In the genomic region with DNA sequence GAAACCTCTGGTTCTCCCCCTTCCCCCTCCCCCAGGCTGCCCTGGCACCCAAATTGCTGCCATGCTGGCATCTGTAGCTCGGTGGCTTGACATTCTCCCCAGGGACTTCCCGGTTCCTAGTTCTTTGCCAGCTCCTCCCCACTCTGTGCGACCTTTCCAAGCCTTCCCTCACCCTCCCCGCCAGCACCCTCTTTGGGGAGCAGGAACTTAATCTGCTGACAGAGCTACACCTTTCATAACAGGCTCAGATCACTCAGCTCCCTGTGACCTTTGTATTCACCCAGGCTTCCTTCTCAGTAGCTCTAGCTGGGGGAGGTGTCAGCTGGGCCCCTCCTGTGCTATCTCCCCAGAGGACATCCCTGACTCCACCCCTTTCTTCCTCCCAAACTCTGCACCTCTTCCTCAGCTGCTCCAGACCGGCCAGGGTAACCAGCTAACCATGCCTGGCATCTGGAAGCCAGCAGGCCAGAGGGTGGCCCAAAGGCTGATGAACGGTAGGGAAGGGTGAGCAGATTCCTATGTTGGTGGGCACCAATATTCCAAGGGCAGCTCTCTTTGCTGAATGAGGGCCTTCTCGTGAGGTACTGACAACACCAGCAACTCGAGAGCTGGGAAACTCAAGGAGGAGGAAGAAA, we compare ENCODE assay signal across 8 cellular contexts. TPM values are rescaled to one million over a fixed set of nuclear protein-coding genes. Genes with fewer than 3 reads are reported as not detected.
DNase-seq lines count a peak whose midpoint lies in the region; ATAC-seq and TF ChIP-seq lines count a peak whose summit lies in the region.

No MANE protein-coding gene starts in this region.

- H3K27me3 ChIP-seq in HL-60 (ENCODE audit: insufficient read depth, poor library complexity, severe bottlenecking): no peaks in the 10 kb centered on the region
- H3K27me3 ChIP-seq in lower lobe of right lung (ENCODE audit: low read depth): no peaks in the 10 kb centered on the region

- H3K4me3 ChIP-seq in HL-60 (replicated peaks; ENCODE audit: insufficient read depth, low read length): no peak overlapping the region
- H3K4me3 ChIP-seq in lower lobe of right lung: peak overlapping the region; percentile 33

- H3K4me3 Mint-ChIP-seq in activated naive CD8-positive, alpha-beta T cell treated with anti-CD3 and anti-CD28 coated beads, Interleukin-2, amount 50 U/mL, for 24 hours: peak overlapping the region; percentile 45

- peak overlapping the region; percentile 50 for H3K27ac Mint-ChIP-seq in activated naive CD8-positive, alpha-beta T cell treated with anti-CD3 and anti-CD28 coated beads, Interleukin-2, amount 50 U/mL, for 24 hours

- peak; percentile 59 for DNase-seq in CMK (ENCODE audit: low read depth)
- DNase-seq in HL-60 (ENCODE audit: low read depth in 1 of 2, low spot score in 1 of 2): peak; percentile 37 to 90
- peak; percentile 40 for DNase-seq in activated naive CD8-positive, alpha-beta T cell treated with anti-CD3 and anti-CD28 coated beads, Interleukin-2, amount 50 U/mL, for 24 hours
- peak; percentile 78 for DNase-seq in lower lobe of right lung
- DNase-seq in mesenteric fat pad (ENCODE audit: low spot score): no peak
- DNase-seq in NCI-H1930 (lab: John Stamatoyannopoulos, UW): no peak

- peaks cover 8% of the 10 kb centered on the region for H3K36me3 Mint-ChIP-seq in activated naive CD8-positive, alpha-beta T cell treated with anti-CD3 and anti-CD28 coated beads, Interleukin-2, amount 50 U/mL, for 24 hours (ENCODE audit: low read depth)

- peaks cover 41% of the 10 kb centered on the region for H3K4me1 ChIP-seq in lower lobe of right lung

- H3K9me3 Mint-ChIP-seq in activated naive CD8-positive, alpha-beta T cell treated with anti-CD3 and anti-CD28 coated beads, Interleukin-2, amount 50 U/mL, for 24 hours: no peaks in the 10 kb centered on the region

- peak overlapping the region; percentile 38; the same call in 1 of the 2 replicates for H3K27ac ChIP-seq in HL-60 (replicated peaks)
- H3K27ac ChIP-seq in lower lobe of right lung: peak overlapping the region; percentile 97

- ATAC-seq in activated naive CD8-positive, alpha-beta T cell treated with anti-CD3 and anti-CD28 coated beads, Interleukin-2, amount 50 U/mL, for 24 hours: peak; percentile 16
- ATAC-seq in lower lobe of right lung (peak; percentile 1), GM18861 (IDR thresholded peaks at IDR 0.05; ENCODE audit: unreplicated experiment) (no peak), GM19397 (IDR thresholded peaks at IDR 0.05; ENCODE audit: unreplicated experiment) (no peak)

- H3K4me1 Mint-ChIP-seq in activated naive CD8-positive, alpha-beta T cell treated with anti-CD3 and anti-CD28 coated beads, Interleukin-2, amount 50 U/mL, for 24 hours: peaks cover 36% of the 10 kb centered on the region

- no peaks in the 10 kb centered on the region for H3K27me3 Mint-ChIP-seq in activated naive CD8-positive, alpha-beta T cell treated with anti-CD3 and anti-CD28 coated beads, Interleukin-2, amount 50 U/mL, for 24 hours

- intact Hi-C loops in lower lobe of right lung (cut with DNase I): no loop called here

- H3K9me3 ChIP-seq in lower lobe of right lung: no peaks in the 10 kb centered on the region

- TF ChIP-seq CTCF in HL-60 (IDR thresholded peaks at IDR 0.05; ENCODE audit: insufficient read depth, low read length) (no peak), lower lobe of right lung (IDR thresholded peaks at IDR 0.05) (no peak)

- peaks cover 11% of the 10 kb centered on the region for H3K36me3 ChIP-seq in lower lobe of right lung

RNA-seq across cellular contexts. Expression of gene COX14, which starts 1.8 kb away (rescaled TPM):
- total RNA-seq in lower lobe of right lung (68.0 TPM), mesenteric fat pad (92.0 TPM)

RNA-seq across cellular contexts. Expression of gene GPD1, which starts 6.4 kb away (rescaled TPM):
- total RNA-seq in lower lobe of right lung: 67.0 TPM
- total RNA-seq in mesenteric fat pad: 1,023 TPM

RNA-seq across cellular contexts. Expression of gene SMARCD1, which starts 25.1 kb away (rescaled TPM):
- total RNA-seq in lower lobe of right lung: 44.2 TPM
- total RNA-seq in mesenteric fat pad: 63.1 TPM

RNA-seq across cellular contexts. Expression of gene ASIC1, which starts 52.8 kb away (rescaled TPM):
- total RNA-seq in lower lobe of right lung (1.6 TPM), mesenteric fat pad (0.71 TPM)

RNA-seq across cellular contexts. Expression of gene CERS5, which starts 56.9 kb away (rescaled TPM):
- 37.7 TPM for total RNA-seq in lower lobe of right lung
- total RNA-seq in mesenteric fat pad: 46.5 TPM

Comparison
In these comparisons a context has a peak if more than half of its experiments do, and no peak if none do; other contexts are left out.
1. DNase-seq: peak in CMK (single experiment), HL-60 (2 of 2), activated naive CD8-positive, alpha-beta T cell treated with anti-CD3 and anti-CD28 coated beads, Interleukin-2, amount 50 U/mL, for 24 hours (single experiment) and lower lobe of right lung (single experiment); none in mesenteric fat pad (single experiment) and NCI-H1930 (0 of 2).
2. ATAC-seq: peak in activated naive CD8-positive, alpha-beta T cell treated with anti-CD3 and anti-CD28 coated beads, Interleukin-2, amount 50 U/mL, for 24 hours (single experiment) and lower lobe of right lung (2 of 2); none in GM18861 (single experiment) and GM19397 (single experiment).
3. RNA of gene GPD1, which starts 6.4 kb away (total RNA-seq): 1,023 TPM in mesenteric fat pad (single experiment); 67.0 TPM in lower lobe of right lung (single experiment); every median in the first group is over 10 times any median in the second.